Comparison of ENCODE assay signal across 1 cellular context in the genomic region with DNA sequence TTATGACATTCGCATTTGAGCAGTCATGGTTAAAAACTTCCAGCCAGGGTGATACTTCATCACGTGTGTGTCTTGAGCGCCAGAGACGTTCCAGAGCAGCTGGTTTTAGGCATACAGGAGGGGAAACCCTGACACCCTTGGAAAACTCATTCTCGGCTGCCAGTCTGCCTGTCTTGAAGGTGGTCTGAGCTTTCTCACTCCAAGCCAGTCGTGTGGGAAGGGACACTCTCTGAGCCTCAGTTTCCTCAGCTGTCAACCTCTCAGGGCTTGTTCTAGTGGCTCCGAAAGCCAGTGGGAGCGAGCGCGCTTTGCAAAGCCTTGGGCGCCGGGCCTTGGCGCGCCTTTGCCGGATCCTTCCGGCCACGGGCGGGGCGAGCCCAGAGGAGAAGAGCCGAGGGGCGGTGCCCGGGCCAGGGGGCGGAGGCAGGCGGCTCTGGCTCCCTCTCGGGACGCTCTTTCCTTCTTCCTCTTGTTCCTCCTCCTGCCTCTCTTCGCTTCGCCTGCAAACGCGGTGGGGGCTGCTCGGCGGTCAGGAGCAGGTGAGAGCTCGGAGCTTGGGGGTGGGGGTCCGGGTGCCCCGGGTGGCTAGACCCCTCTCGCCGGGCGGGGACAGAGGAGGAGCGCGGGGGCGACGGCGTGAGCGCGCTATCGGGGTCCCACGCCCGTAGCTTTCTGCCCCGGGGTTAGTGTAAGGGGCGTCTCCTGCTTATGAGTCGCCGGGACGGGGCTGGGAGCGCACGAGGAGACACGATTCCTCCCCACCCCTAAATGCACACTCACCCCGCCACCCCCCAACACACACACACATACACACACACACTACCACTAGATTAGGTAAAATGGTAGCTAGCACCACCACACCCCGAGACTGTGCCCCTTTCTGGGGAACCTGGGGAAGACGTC.
TF ChIP-seq lines count a peak whose summit lies in the region.

LDAF1 (plus strand) TSS at position 467 of the 903 bp plus-strand sequence. CDS start 2,509 bp downstream, outside the sequence.

TF ChIP-seq in HEK293, 187 proteins besides CTCF, POLR2A, EP300 and RAD21 (continued from another document and continues in another):
- TF ChIP-seq ZNF146 (tag by site-specific recombination; IDR thresholded peaks at IDR 0.05): no peak
- TF ChIP-seq, protein P1, sequence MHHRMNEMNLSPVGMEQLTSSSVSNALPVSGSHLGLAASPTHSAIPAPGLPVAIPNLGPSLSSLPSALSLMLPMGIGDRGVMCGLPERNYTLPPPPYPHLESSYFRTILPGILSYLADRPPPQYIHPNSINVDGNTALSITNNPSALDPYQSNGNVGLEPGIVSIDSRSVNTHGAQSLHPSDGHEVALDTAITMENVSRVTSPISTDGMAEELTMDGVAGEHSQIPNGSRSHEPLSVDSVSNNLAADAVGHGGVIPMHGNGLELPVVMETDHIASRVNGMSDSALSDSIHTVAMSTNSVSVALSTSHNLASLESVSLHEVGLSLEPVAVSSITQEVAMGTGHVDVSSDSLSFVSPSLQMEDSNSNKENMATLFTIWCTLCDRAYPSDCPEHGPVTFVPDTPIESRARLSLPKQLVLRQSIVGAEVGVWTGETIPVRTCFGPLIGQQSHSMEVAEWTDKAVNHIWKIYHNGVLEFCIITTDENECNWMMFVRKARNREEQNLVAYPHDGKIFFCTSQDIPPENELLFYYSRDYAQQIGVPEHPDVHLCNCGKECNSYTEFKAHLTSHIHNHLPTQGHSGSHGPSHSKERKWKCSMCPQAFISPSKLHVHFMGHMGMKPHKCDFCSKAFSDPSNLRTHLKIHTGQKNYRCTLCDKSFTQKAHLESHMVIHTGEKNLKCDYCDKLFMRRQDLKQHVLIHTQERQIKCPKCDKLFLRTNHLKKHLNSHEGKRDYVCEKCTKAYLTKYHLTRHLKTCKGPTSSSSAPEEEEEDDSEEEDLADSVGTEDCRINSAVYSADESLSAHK (tag by site-specific recombination; IDR thresholded peaks at IDR 0.05): no peak
- TF ChIP-seq FEZF1 (tag by site-specific recombination; IDR thresholded peaks at IDR 0.05): no peak
- no peak for TF ChIP-seq BCL6B (tag by site-specific recombination; IDR thresholded peaks at IDR 0.05)
- no peak for TF ChIP-seq PBX3 (CRISPR knock-in tag; IDR thresholded peaks at IDR 0.05)
- TF ChIP-seq ZNF10 (tag by site-specific recombination; IDR thresholded peaks at IDR 0.05): no peak
- TF ChIP-seq ZNF335 (tag by site-specific recombination; conservative IDR thresholded peaks at IDR 0.05): peak; percentile 96
- no peak for TF ChIP-seq ZFP41 (tag by site-specific recombination; IDR thresholded peaks at IDR 0.05; ENCODE audit: borderline replicate concordance)
- TF ChIP-seq ZNF585B (tag by site-specific recombination; IDR thresholded peaks at IDR 0.05): no peak
- no peak for TF ChIP-seq ZNF202 (tag by site-specific recombination; IDR thresholded peaks at IDR 0.05; ENCODE audit: borderline replicate concordance)
- no peak for TF ChIP-seq SETDB1 (IDR thresholded peaks at IDR 0.05; ENCODE audit: insufficient read length, low read length)
- no peak for TF ChIP-seq ZNF423 (tag by site-specific recombination; IDR thresholded peaks at IDR 0.05)
- TF ChIP-seq, protein P2, sequence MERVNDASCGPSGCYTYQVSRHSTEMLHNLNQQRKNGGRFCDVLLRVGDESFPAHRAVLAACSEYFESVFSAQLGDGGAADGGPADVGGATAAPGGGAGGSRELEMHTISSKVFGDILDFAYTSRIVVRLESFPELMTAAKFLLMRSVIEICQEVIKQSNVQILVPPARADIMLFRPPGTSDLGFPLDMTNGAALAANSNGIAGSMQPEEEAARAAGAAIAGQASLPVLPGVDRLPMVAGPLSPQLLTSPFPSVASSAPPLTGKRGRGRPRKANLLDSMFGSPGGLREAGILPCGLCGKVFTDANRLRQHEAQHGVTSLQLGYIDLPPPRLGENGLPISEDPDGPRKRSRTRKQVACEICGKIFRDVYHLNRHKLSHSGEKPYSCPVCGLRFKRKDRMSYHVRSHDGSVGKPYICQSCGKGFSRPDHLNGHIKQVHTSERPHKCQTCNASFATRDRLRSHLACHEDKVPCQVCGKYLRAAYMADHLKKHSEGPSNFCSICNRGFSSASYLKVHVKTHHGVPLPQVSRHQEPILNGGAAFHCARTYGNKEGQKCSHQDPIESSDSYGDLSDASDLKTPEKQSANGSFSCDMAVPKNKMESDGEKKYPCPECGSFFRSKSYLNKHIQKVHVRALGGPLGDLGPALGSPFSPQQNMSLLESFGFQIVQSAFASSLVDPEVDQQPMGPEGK (tag by site-specific recombination; IDR thresholded peaks at IDR 0.05): peak; percentile 82
- no peak for TF ChIP-seq ZNF112 (tag by site-specific recombination; IDR thresholded peaks at IDR 0.05)
- no peak for TF ChIP-seq SALL2 (tag by site-specific recombination; IDR thresholded peaks at IDR 0.05; ENCODE audit: borderline replicate concordance)
- TF ChIP-seq, protein P3, sequence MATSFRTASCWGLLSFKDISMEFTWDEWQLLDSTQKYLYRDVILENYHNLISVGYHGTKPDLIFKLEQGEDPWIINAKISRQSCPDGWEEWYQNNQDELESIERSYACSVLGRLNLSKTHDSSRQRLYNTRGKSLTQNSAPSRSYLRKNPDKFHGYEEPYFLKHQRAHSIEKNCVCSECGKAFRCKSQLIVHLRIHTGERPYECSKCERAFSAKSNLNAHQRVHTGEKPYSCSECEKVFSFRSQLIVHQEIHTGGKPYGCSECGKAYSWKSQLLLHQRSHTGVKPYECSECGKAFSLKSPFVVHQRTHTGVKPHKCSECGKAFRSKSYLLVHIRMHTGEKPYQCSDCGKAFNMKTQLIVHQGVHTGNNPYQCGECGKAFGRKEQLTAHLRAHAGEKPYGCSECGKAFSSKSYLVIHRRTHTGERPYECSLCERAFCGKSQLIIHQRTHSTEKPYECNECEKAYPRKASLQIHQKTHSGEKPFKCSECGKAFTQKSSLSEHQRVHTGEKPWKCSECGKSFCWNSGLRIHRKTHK (tag by site-specific recombination; IDR thresholded peaks at IDR 0.05): no peak
- TF ChIP-seq TSHZ1 (tag by site-specific recombination; IDR thresholded peaks at IDR 0.05; ENCODE audit: borderline replicate concordance): no peak
- peak; percentile 35; the same call in 1 of the 2 replicates for TF ChIP-seq ZNF629 (tag by site-specific recombination; IDR thresholded peaks at IDR 0.05)
- TF ChIP-seq ZNF658 (tag by site-specific recombination; IDR thresholded peaks at IDR 0.05): no peak
- TF ChIP-seq PRDM1 (tag by site-specific recombination; IDR thresholded peaks at IDR 0.05): no peak
- no peak for TF ChIP-seq ZNF623 (tag by site-specific recombination; IDR thresholded peaks at IDR 0.05)
- TF ChIP-seq, protein P4, sequence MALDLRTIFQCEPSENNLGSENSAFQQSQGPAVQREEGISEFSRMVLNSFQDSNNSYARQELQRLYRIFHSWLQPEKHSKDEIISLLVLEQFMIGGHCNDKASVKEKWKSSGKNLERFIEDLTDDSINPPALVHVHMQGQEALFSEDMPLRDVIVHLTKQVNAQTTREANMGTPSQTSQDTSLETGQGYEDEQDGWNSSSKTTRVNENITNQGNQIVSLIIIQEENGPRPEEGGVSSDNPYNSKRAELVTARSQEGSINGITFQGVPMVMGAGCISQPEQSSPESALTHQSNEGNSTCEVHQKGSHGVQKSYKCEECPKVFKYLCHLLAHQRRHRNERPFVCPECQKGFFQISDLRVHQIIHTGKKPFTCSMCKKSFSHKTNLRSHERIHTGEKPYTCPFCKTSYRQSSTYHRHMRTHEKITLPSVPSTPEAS (tag by site-specific recombination; IDR thresholded peaks at IDR 0.05): peak; percentile 66; the same call in 1 of the 2 replicates
- TF ChIP-seq KLF9 (tag by site-specific recombination; IDR thresholded peaks at IDR 0.05; ENCODE audit: low read depth): peak; percentile 83
- peak; percentile 63 for TF ChIP-seq ZBTB8A (tag by site-specific recombination; IDR thresholded peaks at IDR 0.05)
- TF ChIP-seq ZFP37 (tag by site-specific recombination; IDR thresholded peaks at IDR 0.05): no peak
- peak; percentile 94 for TF ChIP-seq ZNF600 (tag by site-specific recombination; IDR thresholded peaks at IDR 0.05)
- no peak for TF ChIP-seq ZNF239 (tag by site-specific recombination; IDR thresholded peaks at IDR 0.05)
- no peak for TF ChIP-seq ZNF138 (tag by site-specific recombination; IDR thresholded peaks at IDR 0.05; ENCODE audit: borderline replicate concordance)
- TF ChIP-seq ZSCAN16 (tag by site-specific recombination; IDR thresholded peaks at IDR 0.05): no peak
- peak; percentile 53 for TF ChIP-seq ZFHX2 (tag by site-specific recombination; conservative IDR thresholded peaks at IDR 0.05)
- TF ChIP-seq ZNF394 (tag by site-specific recombination; IDR thresholded peaks at IDR 0.05; ENCODE audit: borderline replicate concordance): no peak
- TF ChIP-seq, protein P5, sequence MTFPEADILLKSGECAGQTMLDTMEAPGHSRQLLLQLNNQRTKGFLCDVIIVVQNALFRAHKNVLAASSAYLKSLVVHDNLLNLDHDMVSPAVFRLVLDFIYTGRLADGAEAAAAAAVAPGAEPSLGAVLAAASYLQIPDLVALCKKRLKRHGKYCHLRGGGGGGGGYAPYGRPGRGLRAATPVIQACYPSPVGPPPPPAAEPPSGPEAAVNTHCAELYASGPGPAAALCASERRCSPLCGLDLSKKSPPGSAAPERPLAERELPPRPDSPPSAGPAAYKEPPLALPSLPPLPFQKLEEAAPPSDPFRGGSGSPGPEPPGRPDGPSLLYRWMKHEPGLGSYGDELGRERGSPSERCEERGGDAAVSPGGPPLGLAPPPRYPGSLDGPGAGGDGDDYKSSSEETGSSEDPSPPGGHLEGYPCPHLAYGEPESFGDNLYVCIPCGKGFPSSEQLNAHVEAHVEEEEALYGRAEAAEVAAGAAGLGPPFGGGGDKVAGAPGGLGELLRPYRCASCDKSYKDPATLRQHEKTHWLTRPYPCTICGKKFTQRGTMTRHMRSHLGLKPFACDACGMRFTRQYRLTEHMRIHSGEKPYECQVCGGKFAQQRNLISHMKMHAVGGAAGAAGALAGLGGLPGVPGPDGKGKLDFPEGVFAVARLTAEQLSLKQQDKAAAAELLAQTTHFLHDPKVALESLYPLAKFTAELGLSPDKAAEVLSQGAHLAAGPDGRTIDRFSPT (tag by site-specific recombination; IDR thresholded peaks at IDR 0.05): no peak
- no peak for TF ChIP-seq ZNF664 (tag by site-specific recombination; IDR thresholded peaks at IDR 0.05)
- TF ChIP-seq ZNF548 (tag by site-specific recombination; IDR thresholded peaks at IDR 0.05): no peak
- no peak for TF ChIP-seq ZBTB49 (tag by site-specific recombination; IDR thresholded peaks at IDR 0.05; ENCODE audit: low read depth)
- TF ChIP-seq ZNF341 (tag by site-specific recombination; IDR thresholded peaks at IDR 0.05; ENCODE audit: low read depth): peak; percentile 98
- no peak for TF ChIP-seq ZNF426 (tag by site-specific recombination; IDR thresholded peaks at IDR 0.05)
- TF ChIP-seq ZNF555 (tag by site-specific recombination; conservative IDR thresholded peaks at IDR 0.05): no peak
- TF ChIP-seq TCF7L2 (IDR thresholded peaks at IDR 0.05; ENCODE audit: borderline replicate concordance, low read depth, low read length): no peak
- TF ChIP-seq ZNF768 (tag by site-specific recombination; IDR thresholded peaks at IDR 0.05): no peak
